In the genomic region with DNA sequence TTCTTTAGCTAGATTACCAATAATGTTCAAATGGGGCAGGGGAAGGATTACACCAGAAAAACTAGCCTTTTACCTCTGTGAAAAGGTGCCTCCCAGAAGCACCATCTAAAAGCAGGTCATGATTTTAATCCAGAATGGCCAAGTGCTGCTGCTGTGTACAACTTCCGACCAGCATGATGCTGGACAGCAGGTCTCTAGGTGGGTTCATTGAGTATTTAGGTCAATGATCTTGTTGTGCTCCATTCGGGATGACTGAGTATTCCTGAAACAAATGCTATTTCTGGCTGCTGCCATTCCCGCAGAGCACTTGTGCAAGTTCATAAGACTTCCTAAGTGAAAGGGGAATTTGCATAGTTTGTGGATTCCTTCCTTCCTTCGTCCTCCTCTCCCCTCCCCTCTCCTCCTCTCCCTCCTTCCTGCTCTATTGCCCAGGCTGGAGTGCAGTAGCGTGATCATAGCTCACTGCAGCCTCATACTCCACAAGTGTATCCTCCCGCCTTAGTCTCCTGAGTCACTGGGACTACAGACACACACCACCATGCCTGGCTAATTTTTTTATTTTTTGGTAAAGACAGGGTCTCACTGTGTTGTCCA, we compare ENCODE assay signal across 20 cellular contexts. TPM values are rescaled to one million over a fixed set of nuclear protein-coding genes. Genes with fewer than 3 reads are reported as not detected.
DNase-seq lines count a peak whose midpoint lies in the region; ATAC-seq and TF ChIP-seq lines count a peak whose summit lies in the region.
"Had no signal": no experiment of that assay in that cellular context is flagged by ENCODE, and none has a peak within 500 bp of the region (broad histone marks: within the 10 kb centered on the region; RNA-seq: fewer than 3 reads in every experiment).

No MANE protein-coding gene starts in this region.

- H3K4me3 Mint-ChIP-seq in MCF 10A (ENCODE audit: unreplicated experiment), result no peak overlapping the region
- H3K4me3 Mint-ChIP-seq: activated T-helper 17 cell treated with anti-CD3 and anti-CD28 coated beads, Interleukin-2, amount 50 U/mL, for 72 hours; mesothelial cell of epicardium; neural progenitor cell had no signal

- H3K36me3 Mint-ChIP-seq in MCF 10A (ENCODE audit: insufficient read depth, unreplicated experiment), result no peaks in the 10 kb centered on the region
- H3K36me3 Mint-ChIP-seq: mesothelial cell of epicardium, neural progenitor cell had no signal

- BruUV-seq in MCF 10A (replicated peaks; lab: Mats Ljungman, UMichigan), result no TSS peak

- intact Hi-C loops in cardiac septum (cut with DNase I) (no loop called here), MCF 10A (cut with micrococcal nuclease) (no loop called here)

- TF ChIP-seq CTCF in omental fat pad (IDR thresholded peaks at IDR 0.05), result no peak
- no peak for TF ChIP-seq CTCF in MCF 10A (IDR thresholded peaks at IDR 0.05; ENCODE audit: unreplicated experiment)

- H3K27ac Mint-ChIP-seq in MCF 10A (ENCODE audit: low read depth, unreplicated experiment), result no peak overlapping the region
- H3K27ac Mint-ChIP-seq: activated T-helper 17 cell treated with anti-CD3 and anti-CD28 coated beads, Interleukin-2, amount 50 U/mL, for 72 hours; mesothelial cell of epicardium; neural progenitor cell had no signal

- ATAC-seq in omental fat pad (ENCODE audit: low FRiP score), result peak; percentile 73
- ATAC-seq in GM21390 (IDR thresholded peaks at IDR 0.05; ENCODE audit: unreplicated experiment), result no peak
- ATAC-seq in HG02970 (IDR thresholded peaks at IDR 0.05; ENCODE audit: low FRiP score, unreplicated experiment), result no peak
- ATAC-seq: activated T-helper 17 cell treated with anti-CD3 and anti-CD28 coated beads, Interleukin-2, amount 50 U/mL, for 72 hours; HCT116; stimulated activated naive CD8-positive, alpha-beta T cell treated with anti-CD3 and anti-CD28 coated beads, Interleukin-15, Interleukin-2, amounts not matched to agents 100 U/mL and 50 U/mL, for 24 hours had no signal

- CTCF ChIA-PET in MCF 10A (lab: Yijun Ruan, JAX), result no interaction called here

- peak; percentile 63 for DNase-seq in A172 (ENCODE audit: low spot score)
- DNase-seq in HT1080 (ENCODE audit: low read depth), result peak; percentile 7
- DNase-seq in cardiac septum (ENCODE audit: low spot score), result peak; percentile 17
- DNase-seq in omental fat pad (ENCODE audit: low spot score), result no peak
- DNase-seq in MV-4-11 (lab: John Stamatoyannopoulos, UW), result no peak
- DNase-seq in MCF 10A (ENCODE audit: unreplicated experiment), result no peak
- DNase-seq: activated CD4-positive, alpha-beta T cell treated with anti-CD3 and anti-CD28 coated beads, Interleukin-2, amount 50 U/mL, for 48 hours; EL; esophagus squamous epithelium; NCI-H1105 treated with DMSO at 0.1 percent for 48 hours; NCI-H524 treated with DMSO at 0.1 percent for 48 hours; retina; SHP77; stimulated activated naive CD8-positive, alpha-beta T cell treated with anti-CD3 and anti-CD28 coated beads, Interleukin-15, Interleukin-2, amounts not matched to agents 100 U/mL and 50 U/mL, for 24 hours had no signal

- no peaks in the 10 kb centered on the region for H3K27me3 Mint-ChIP-seq in MCF 10A (ENCODE audit: insufficient read depth, unreplicated experiment)
- H3K27me3 Mint-ChIP-seq: activated T-helper 17 cell treated with anti-CD3 and anti-CD28 coated beads, Interleukin-2, amount 50 U/mL, for 72 hours had no signal

- H3K9me3 Mint-ChIP-seq in MCF 10A (ENCODE audit: unreplicated experiment), result peaks cover 8% of the 10 kb centered on the region
- H3K9me3 Mint-ChIP-seq: activated T-helper 17 cell treated with anti-CD3 and anti-CD28 coated beads, Interleukin-2, amount 50 U/mL, for 72 hours; mesothelial cell of epicardium; neural progenitor cell had no signal

- POLR2A ChIA-PET in MCF 10A (lab: Yijun Ruan, JAX), result no interaction called here

- no peaks in the 10 kb centered on the region for H3K4me1 Mint-ChIP-seq in MCF 10A (ENCODE audit: insufficient read depth, unreplicated experiment)

RNA-seq across cellular contexts. Expression of gene LDLRAD4, which starts 40.3 kb away (rescaled TPM):
- 5.7 and 8.9 TPM in 2 replicates for total RNA-seq in A172 (2014; rRNA removed; shearing (Covaris generic))
- total RNA-seq in HT1080 (2014; rRNA removed; shearing (Covaris generic)), result not detected in 2 replicates
- polyA plus RNA-seq in HT1080 (2015; cell fraction: cytosol; rRNA removed), result 0.01 TPM in 1 of 2 replicates, not detected in the other
- polyA plus RNA-seq in HT1080 (2015; cell fraction: nucleus; rRNA removed), result not detected in 2 replicates
- total RNA-seq in cardiac septum (23.3 TPM), omental fat pad (10 to 100 TPM; 23.9 to 38.3 (median 27.0) TPM), MCF 10A (2022) (not detected in 2 replicates)

Comparison
In these comparisons a context has a peak if more than half of its experiments do, and no peak if none do; other contexts are left out.
1. DNase-seq: peak in A172 (single experiment), HT1080 (single experiment) and cardiac septum (single experiment); none in omental fat pad (single experiment), MV-4-11 (single experiment) and MCF 10A (single experiment).